Comparison of ENCODE assay signal across 13 cellular contexts in the genomic region with DNA sequence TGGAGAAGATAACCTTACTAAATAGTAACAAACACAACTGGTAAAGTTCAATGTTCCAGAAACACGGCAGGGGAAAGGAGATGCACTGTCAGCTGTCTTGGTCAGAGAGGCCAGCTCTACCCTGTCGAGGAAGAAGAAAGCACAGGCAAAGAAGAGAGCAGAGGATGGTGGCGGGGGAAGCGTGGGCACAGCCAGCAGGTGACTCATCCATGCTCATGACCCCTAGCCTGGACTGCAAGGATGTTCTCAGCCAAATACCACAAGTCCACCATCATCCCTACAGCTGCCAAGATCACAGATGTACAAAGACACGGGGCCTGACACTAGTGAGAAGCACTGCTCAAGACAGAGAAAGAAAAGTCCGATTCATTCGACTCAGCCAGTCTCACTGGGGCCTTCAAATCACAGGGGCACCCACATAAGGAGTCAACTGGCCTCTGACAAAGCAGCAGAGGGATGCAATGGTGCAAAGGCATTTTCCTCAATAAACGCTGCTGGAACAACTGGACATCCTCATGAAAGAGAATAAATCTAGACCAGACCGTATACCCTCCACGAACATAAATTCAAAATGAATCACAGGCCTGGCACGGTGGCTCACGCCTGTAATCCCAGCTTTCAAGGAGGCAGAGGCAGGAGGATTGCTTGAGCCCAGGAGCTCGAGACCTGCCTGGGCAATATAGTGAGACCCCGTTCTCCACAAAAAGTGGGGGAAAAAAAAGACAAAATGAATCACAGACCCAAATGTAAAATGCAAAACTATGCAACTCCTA. TPM values are rescaled to one million over a fixed set of nuclear protein-coding genes. Genes with fewer than 3 reads are reported as not detected.
DNase-seq lines count a peak whose midpoint lies in the region; ATAC-seq and TF ChIP-seq lines count a peak whose summit lies in the region.
"Had no signal": no experiment of that assay in that cellular context is flagged by ENCODE, and none has a peak within 500 bp of the region (broad histone marks: within the 10 kb centered on the region; RNA-seq: fewer than 3 reads in every experiment).

No MANE protein-coding gene starts in this region.

- H3K9me3 Mint-ChIP-seq in activated CD4-positive, alpha-beta T cell treated with anti-CD3 and anti-CD28 coated beads for 36 hours (ENCODE audit: low read depth), result no peaks in the 10 kb centered on the region

- TF ChIP-seq POLR2A in gastroesophageal sphincter (IDR thresholded peaks at IDR 0.05) (no peak), thyroid gland (IDR thresholded peaks at IDR 0.05) (no peak)

- no peak for TF ChIP-seq EP300 in gastroesophageal sphincter (IDR thresholded peaks at IDR 0.05)

- H3K36me3 Mint-ChIP-seq in activated CD4-positive, alpha-beta T cell treated with anti-CD3 and anti-CD28 coated beads for 36 hours (ENCODE audit: low read depth), result peaks cover 56% of the 10 kb centered on the region

- H3K27me3 ChIP-seq in gastroesophageal sphincter (no peaks in the 10 kb centered on the region), skeletal muscle tissue (ENCODE audit: control insufficient read depth in 3 of 3, insufficient read depth in 3 of 3, low read length in 3 of 3) (no peaks in the 10 kb centered on the region), thyroid gland (no peaks in the 10 kb centered on the region)

- H3K27ac ChIP-seq in gastroesophageal sphincter (peak overlapping the region in 2 of 4 donors; percentile 42 to 45), skeletal muscle tissue (ENCODE audit: low read depth, low read length) (peak overlapping the region; percentile 4), thyroid gland (no peak overlapping the region)
- H3K27ac ChIP-seq: thoracic aorta had no signal

- H3K9ac ChIP-seq in skeletal muscle tissue (ENCODE audit: low read depth in 1 of 3, low read length in 3 of 3), result peak overlapping the region in 2 of 3 donors; percentile 14 to 58

- H3K4me1 ChIP-seq in gastroesophageal sphincter (peaks cover 0 to 22% (median 7%) of the 10 kb centered on the region in 3 donors), skeletal muscle tissue (ENCODE audit: control insufficient read depth in 3 of 3, insufficient read depth in 3 of 3, low read length in 3 of 3) (peaks cover 6 to 20% (median 8%) of the 10 kb centered on the region in 3 donors), thyroid gland (peaks cover under 1 to 6% of the 10 kb centered on the region in 2 donors)

- H3K27ac Mint-ChIP-seq in activated CD4-positive, alpha-beta T cell treated with anti-CD3 and anti-CD28 coated beads for 36 hours, result peak overlapping the region; percentile 33

- no peaks in the 10 kb centered on the region for H3K27me3 Mint-ChIP-seq in activated CD4-positive, alpha-beta T cell treated with anti-CD3 and anti-CD28 coated beads for 36 hours

- intact Hi-C loops in activated CD4-positive, alpha-beta T cell treated with anti-CD3 and anti-CD28 coated beads for 36 hours (cut with DNase I, micrococcal nuclease), result loop anchor here in 1 of 2 experiments (10.0 kb wide), 1 partner anchor 366 kb away; a partner anchor contains a TSS
- intact Hi-C loops in thyroid gland (cut with DNase I), result no loop called here

- peaks cover 18% of the 10 kb centered on the region for H3K4me1 Mint-ChIP-seq in activated CD4-positive, alpha-beta T cell treated with anti-CD3 and anti-CD28 coated beads for 36 hours

- no peak for ATAC-seq in activated CD4-positive, alpha-beta T cell treated with anti-CD3 and anti-CD28 coated beads for 36 hours
- ATAC-seq in gastroesophageal sphincter (peak; percentile 85), HG03039 (IDR thresholded peaks at IDR 0.05; ENCODE audit: unreplicated experiment) (no peak), HG02763 (IDR thresholded peaks at IDR 0.05; ENCODE audit: unreplicated experiment) (no peak)
- ATAC-seq: GM12878 had no signal

- TF ChIP-seq CTCF in gastroesophageal sphincter (IDR thresholded peaks at IDR 0.05), result no peak
- no peak for TF ChIP-seq CTCF in thyroid gland (IDR thresholded peaks at IDR 0.05)

- H3K4me3 ChIP-seq in gastroesophageal sphincter, result no peak overlapping the region
- no peak overlapping the region for H3K4me3 ChIP-seq in skeletal muscle tissue (ENCODE audit: low read length in 3 of 3)
- no peak overlapping the region for H3K4me3 ChIP-seq in thyroid gland (replicated peaks in 1 of 3)
- H3K4me3 ChIP-seq: GM12878, thoracic aorta had no signal

- no peaks in the 10 kb centered on the region for H3K9me3 ChIP-seq in gastroesophageal sphincter
- no peaks in the 10 kb centered on the region for H3K9me3 ChIP-seq in skeletal muscle tissue (ENCODE audit: control insufficient read depth in 3 of 3, low read length in 3 of 3)
- no peaks in the 10 kb centered on the region for H3K9me3 ChIP-seq in thyroid gland
- H3K9me3 ChIP-seq: thoracic aorta had no signal

- POLR2A ChIA-PET in activated CD4-positive, alpha-beta T cell treated with anti-CD3 and anti-CD28 coated beads for 36 hours (lab: Charles Lee), result no interaction called here

- no peak for DNase-seq in activated CD4-positive, alpha-beta T cell treated with anti-CD3 and anti-CD28 coated beads for 36 hours
- DNase-seq in activated CD4-positive, alpha-beta T cell treated with anti-CD3 and anti-CD28 coated beads for 4 hours, result no peak
- peak; percentile 34 for DNase-seq in T1000 (lab: John Stamatoyannopoulos, UW)
- DNase-seq in thyroid gland, result no peak
- DNase-seq: activated CD4-positive, alpha-beta T cell treated with anti-CD3 and anti-CD28 coated beads for 1 hour; NCI-H510A treated with DMSO at 0.1 percent for 48 hours; stimulated activated CD4-positive, alpha-beta T cell treated with anti-CD3 and anti-CD28 coated beads, Interleukin-12 subunit alpha, Interleukin-12 subunit beta, amount 100 ng/mL, for 4 hours had no signal

- H3K4me3 Mint-ChIP-seq in activated CD4-positive, alpha-beta T cell treated with anti-CD3 and anti-CD28 coated beads for 36 hours, result no peak overlapping the region

- peaks cover 0 to 57% of the 10 kb centered on the region in 2 donors for H3K36me3 ChIP-seq in gastroesophageal sphincter
- H3K36me3 ChIP-seq in skeletal muscle tissue (ENCODE audit: control insufficient read depth in 3 of 3, insufficient read depth in 3 of 3, low read length in 3 of 3), result peaks cover 12 to 28% (median 26%) of the 10 kb centered on the region in 3 donors
- peaks cover 0 to 11% of the 10 kb centered on the region in 2 donors for H3K36me3 ChIP-seq in thyroid gland

- 51% methylated on average over 8 to 13 of the region's 14 CpGs for WGBS in gastroesophageal sphincter (ENCODE audit: low coverage in 1 of 2), 2 donors
- 92% methylated on average over 14 of the region's 14 CpGs for WGBS in thyroid gland, 2 donors

- CTCF ChIA-PET in activated CD4-positive, alpha-beta T cell treated with anti-CD3 and anti-CD28 coated beads for 36 hours (lab: Charles Lee), result no interaction called here

RNA-seq across cellular contexts. Expression of a gene that starts 5.6 kb away (rescaled TPM):
- total RNA-seq in activated CD4-positive, alpha-beta T cell treated with anti-CD3 and anti-CD28 coated beads for 36 hours, result 10 to 100 TPM; 79.8 to 93.1 TPM
- total RNA-seq in gastroesophageal sphincter (10 to 100 TPM in 2 of 4 donors, 1 to 10 TPM in 2; 7.7 to 18.7 (median 11.0) TPM), skeletal muscle tissue (14.1 TPM), thyroid gland (10 to 100 TPM in 3 of 4 donors, 1 to 10 TPM in 1; 9.6 to 24.0 (median 15.7) TPM)

RNA-seq across cellular contexts. Expression of a gene that starts 20.8 kb away (rescaled TPM):
- total RNA-seq in activated CD4-positive, alpha-beta T cell treated with anti-CD3 and anti-CD28 coated beads for 36 hours, result 10 to 100 TPM; 38.4 to 39.7 TPM
- total RNA-seq in gastroesophageal sphincter (10 to 100 TPM; 18.0 to 46.7 (median 35.5) TPM), skeletal muscle tissue (16.7 TPM), thyroid gland (10 to 100 TPM; 42.2 to 76.3 (median 59.9) TPM)

RNA-seq across cellular contexts. Expression of a gene that starts 43.5 kb away (rescaled TPM):
- total RNA-seq in activated CD4-positive, alpha-beta T cell treated with anti-CD3 and anti-CD28 coated beads for 36 hours, result 10 to 100 TPM; 71.8 to 80.1 TPM
- 10 to 100 TPM; 44.2 to 72.1 (median 66.0) TPM for total RNA-seq in gastroesophageal sphincter
- 29.2 TPM for total RNA-seq in skeletal muscle tissue
- total RNA-seq in thyroid gland, result 100 to 1,000 TPM in 1 of 4 donors, 10 to 100 TPM in 3; 58.5 to 129 (median 86.2) TPM

RNA-seq across cellular contexts. Expression of a gene that starts 44.1 kb away (rescaled TPM):
- 10 to 100 TPM; 42.5 to 54.1 TPM for total RNA-seq in activated CD4-positive, alpha-beta T cell treated with anti-CD3 and anti-CD28 coated beads for 36 hours
- total RNA-seq in gastroesophageal sphincter (10 to 100 TPM; 36.0 to 68.4 (median 43.0) TPM), skeletal muscle tissue (35.5 TPM), thyroid gland (10 to 100 TPM; 42.9 to 53.6 (median 46.2) TPM)

RNA-seq across cellular contexts. Expression of a gene that starts 53.4 kb away (rescaled TPM):
- total RNA-seq in activated CD4-positive, alpha-beta T cell treated with anti-CD3 and anti-CD28 coated beads for 36 hours, result 10 to 100 TPM; 18.2 to 34.1 TPM
- total RNA-seq in gastroesophageal sphincter (10 to 100 TPM; 12.5 to 21.8 (median 13.3) TPM), skeletal muscle tissue (5.7 TPM), thyroid gland (10 to 100 TPM; 20.2 to 34.4 (median 23.0) TPM)
